In genomic region chr1:235286667-235287066, GRCh38 we compare ENCODE assay signal across 1 cellular context.
TF ChIP-seq lines count a peak whose summit lies in the region.

No MANE protein-coding gene starts in this region.

TF ChIP-seq in GM23338, 12 proteins besides CTCF, POLR2A, EP300 and RAD21 (continued from another document):
- TF ChIP-seq REST (IDR thresholded peaks at IDR 0.05; ENCODE audit: unreplicated experiment) (no peak), EZH2phosphoT487 (IDR thresholded peaks at IDR 0.05; ENCODE audit: unreplicated experiment) (no peak), ZNF114 (CRISPR knock-in tag; IDR thresholded peaks at IDR 0.05) (no peak), EZH2 (IDR thresholded peaks at IDR 0.05; ENCODE audit: low read depth, unreplicated experiment) (no peak), ETS1 (IDR thresholded peaks at IDR 0.05) (no peak), ZNF462 (CRISPR knock-in tag; IDR thresholded peaks at IDR 0.05) (no peak), ZNF331 (CRISPR knock-in tag; IDR thresholded peaks at IDR 0.05; ENCODE audit: low read depth) (no peak), POLR2AphosphoS5 (IDR thresholded peaks at IDR 0.05; ENCODE audit: low read depth) (no peak), NANOG (IDR thresholded peaks at IDR 0.05; ENCODE audit: borderline replicate concordance) (no peak), STAT1 (IDR thresholded peaks at IDR 0.05; ENCODE audit: unreplicated experiment) (no peak), JUNB (IDR thresholded peaks at IDR 0.05; ENCODE audit: unreplicated experiment) (no peak)
